1 cellular context compared by ENCODE assay signal in the genomic region with DNA sequence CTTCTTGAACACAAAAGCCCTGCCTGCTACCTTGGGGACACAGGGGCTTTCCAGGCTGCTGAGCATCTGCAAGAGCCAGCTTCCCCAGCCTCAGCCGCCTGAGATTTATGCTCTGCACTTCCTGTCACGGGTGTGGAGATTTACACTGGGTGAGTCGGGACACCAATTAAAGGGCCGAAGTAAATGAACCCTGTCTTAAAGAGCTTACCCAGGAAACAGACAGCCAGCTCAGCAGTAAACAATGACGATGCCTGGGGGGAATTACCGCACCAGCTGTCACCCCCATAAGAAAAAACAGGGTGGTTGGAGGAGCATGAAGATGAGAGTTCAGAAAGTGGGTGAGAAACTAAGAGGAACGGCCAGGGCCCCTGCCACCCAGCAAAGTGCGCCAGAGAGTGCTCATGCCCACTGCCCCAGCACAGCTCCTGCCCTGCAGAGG.
TF ChIP-seq lines count a peak whose summit lies in the region.

No MANE protein-coding gene starts in this region.

TF ChIP-seq in GM12878, 131 proteins besides CTCF, POLR2A, EP300 and RAD21 (continued from another document):
- TF ChIP-seq, protein P1, sequence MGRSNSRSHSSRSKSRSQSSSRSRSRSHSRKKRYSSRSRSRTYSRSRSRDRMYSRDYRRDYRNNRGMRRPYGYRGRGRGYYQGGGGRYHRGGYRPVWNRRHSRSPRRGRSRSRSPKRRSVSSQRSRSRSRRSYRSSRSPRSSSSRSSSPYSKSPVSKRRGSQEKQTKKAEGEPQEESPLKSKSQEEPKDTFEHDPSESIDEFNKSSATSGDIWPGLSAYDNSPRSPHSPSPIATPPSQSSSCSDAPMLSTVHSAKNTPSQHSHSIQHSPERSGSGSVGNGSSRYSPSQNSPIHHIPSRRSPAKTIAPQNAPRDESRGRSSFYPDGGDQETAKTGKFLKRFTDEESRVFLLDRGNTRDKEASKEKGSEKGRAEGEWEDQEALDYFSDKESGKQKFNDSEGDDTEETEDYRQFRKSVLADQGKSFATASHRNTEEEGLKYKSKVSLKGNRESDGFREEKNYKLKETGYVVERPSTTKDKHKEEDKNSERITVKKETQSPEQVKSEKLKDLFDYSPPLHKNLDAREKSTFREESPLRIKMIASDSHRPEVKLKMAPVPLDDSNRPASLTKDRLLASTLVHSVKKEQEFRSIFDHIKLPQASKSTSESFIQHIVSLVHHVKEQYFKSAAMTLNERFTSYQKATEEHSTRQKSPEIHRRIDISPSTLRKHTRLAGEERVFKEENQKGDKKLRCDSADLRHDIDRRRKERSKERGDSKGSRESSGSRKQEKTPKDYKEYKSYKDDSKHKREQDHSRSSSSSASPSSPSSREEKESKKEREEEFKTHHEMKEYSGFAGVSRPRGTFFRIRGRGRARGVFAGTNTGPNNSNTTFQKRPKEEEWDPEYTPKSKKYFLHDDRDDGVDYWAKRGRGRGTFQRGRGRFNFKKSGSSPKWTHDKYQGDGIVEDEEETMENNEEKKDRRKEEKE (IDR thresholded peaks at IDR 0.05), result no peak
- TF ChIP-seq, protein P2, sequence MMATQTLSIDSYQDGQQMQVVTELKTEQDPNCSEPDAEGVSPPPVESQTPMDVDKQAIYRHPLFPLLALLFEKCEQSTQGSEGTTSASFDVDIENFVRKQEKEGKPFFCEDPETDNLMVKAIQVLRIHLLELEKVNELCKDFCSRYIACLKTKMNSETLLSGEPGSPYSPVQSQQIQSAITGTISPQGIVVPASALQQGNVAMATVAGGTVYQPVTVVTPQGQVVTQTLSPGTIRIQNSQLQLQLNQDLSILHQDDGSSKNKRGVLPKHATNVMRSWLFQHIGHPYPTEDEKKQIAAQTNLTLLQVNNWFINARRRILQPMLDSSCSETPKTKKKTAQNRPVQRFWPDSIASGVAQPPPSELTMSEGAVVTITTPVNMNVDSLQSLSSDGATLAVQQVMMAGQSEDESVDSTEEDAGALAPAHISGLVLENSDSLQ (IDR thresholded peaks at IDR 0.05), result peak; percentile 75
- TF ChIP-seq CEBPB (IDR thresholded peaks at IDR 0.05; ENCODE audit: borderline replicate concordance in 1 of 2, low read depth in 2 of 2, low read length in 2 of 2) (no peak), NR2C1 (IDR thresholded peaks at IDR 0.05) (no peak), POLR2AphosphoS5 (IDR thresholded peaks at IDR 0.05; ENCODE audit: low read length) (no peak), PAX8 (IDR thresholded peaks at IDR 0.05) (no peak), TARDBP (IDR thresholded peaks at IDR 0.05; ENCODE audit: borderline replicate concordance) (no peak), BHLHE40 (IDR thresholded peaks at IDR 0.05; ENCODE audit: borderline replicate concordance in 1 of 2, low read depth in 2 of 2, low read length in 1 of 2) (peak; percentile 81 to 83), MTA2 (IDR thresholded peaks at IDR 0.05; ENCODE audit: low read depth) (peak; percentile 69), CHD2 (IDR thresholded peaks at IDR 0.05; ENCODE audit: borderline replicate concordance, low read depth, low read length) (peak; percentile 35; the same call in 1 of the 2 replicates), HCFC1 (IDR thresholded peaks at IDR 0.05; ENCODE audit: low read length) (no peak), HDGF (IDR thresholded peaks at IDR 0.05) (no peak), BMI1 (IDR thresholded peaks at IDR 0.05; ENCODE audit: borderline replicate concordance) (no peak), KAT2A (conservative IDR thresholded peaks at IDR 0.05; ENCODE audit: control insufficient read depth, low read depth, low read length) (no peak), PAX5 (IDR thresholded peaks at IDR 0.05; ENCODE audit: borderline replicate concordance, low read depth, low read length) (0 out of 2 replicates have a peak, but pooled peaks have one; percentile 49), SPI1 (IDR thresholded peaks at IDR 0.05; ENCODE audit: borderline replicate concordance, insufficient read depth, low read depth, low read length) (peak; percentile 55; the same call in 1 of the 2 replicates), ATF7 (IDR thresholded peaks at IDR 0.05; ENCODE audit: low read depth) (peak; percentile 79), CBFB (IDR thresholded peaks at IDR 0.05; ENCODE audit: low read depth) (no peak), MEF2B (IDR thresholded peaks at IDR 0.05; ENCODE audit: partially characterized antibody, poor library complexity, severe bottlenecking) (peak; percentile 15), ZZZ3 (IDR thresholded peaks at IDR 0.05; ENCODE audit: control insufficient read depth, insufficient read length, low read depth) (no peak), SUZ12 (IDR thresholded peaks at IDR 0.05; ENCODE audit: unreplicated experiment) (no peak), TAF1 (IDR thresholded peaks at IDR 0.05; ENCODE audit: borderline replicate concordance, low read depth, low read length) (no peak), ASH2L (IDR thresholded peaks at IDR 0.05; ENCODE audit: borderline replicate concordance, low read depth) (no peak), NBN (IDR thresholded peaks at IDR 0.05) (peak; percentile 69; the same call in 1 of the 2 replicates)
- TF ChIP-seq, protein P3, sequence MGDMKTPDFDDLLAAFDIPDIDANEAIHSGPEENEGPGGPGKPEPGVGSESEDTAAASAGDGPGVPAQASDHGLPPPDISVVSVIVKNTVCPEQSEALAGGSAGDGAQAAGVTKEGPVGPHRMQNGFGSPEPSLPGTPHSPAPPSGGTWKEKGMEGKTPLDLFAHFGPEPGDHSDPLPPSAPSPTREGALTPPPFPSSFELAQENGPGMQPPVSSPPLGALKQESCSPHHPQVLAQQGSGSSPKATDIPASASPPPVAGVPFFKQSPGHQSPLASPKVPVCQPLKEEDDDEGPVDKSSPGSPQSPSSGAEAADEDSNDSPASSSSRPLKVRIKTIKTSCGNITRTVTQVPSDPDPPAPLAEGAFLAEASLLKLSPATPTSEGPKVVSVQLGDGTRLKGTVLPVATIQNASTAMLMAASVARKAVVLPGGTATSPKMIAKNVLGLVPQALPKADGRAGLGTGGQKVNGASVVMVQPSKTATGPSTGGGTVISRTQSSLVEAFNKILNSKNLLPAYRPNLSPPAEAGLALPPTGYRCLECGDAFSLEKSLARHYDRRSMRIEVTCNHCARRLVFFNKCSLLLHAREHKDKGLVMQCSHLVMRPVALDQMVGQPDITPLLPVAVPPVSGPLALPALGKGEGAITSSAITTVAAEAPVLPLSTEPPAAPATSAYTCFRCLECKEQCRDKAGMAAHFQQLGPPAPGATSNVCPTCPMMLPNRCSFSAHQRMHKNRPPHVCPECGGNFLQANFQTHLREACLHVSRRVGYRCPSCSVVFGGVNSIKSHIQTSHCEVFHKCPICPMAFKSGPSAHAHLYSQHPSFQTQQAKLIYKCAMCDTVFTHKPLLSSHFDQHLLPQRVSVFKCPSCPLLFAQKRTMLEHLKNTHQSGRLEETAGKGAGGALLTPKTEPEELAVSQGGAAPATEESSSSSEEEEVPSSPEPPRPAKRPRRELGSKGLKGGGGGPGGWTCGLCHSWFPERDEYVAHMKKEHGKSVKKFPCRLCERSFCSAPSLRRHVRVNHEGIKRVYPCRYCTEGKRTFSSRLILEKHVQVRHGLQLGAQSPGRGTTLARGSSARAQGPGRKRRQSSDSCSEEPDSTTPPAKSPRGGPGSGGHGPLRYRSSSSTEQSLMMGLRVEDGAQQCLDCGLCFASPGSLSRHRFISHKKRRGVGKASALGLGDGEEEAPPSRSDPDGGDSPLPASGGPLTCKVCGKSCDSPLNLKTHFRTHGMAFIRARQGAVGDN (IDR thresholded peaks at IDR 0.05), result peak; percentile 74
- TF ChIP-seq, protein P4, sequence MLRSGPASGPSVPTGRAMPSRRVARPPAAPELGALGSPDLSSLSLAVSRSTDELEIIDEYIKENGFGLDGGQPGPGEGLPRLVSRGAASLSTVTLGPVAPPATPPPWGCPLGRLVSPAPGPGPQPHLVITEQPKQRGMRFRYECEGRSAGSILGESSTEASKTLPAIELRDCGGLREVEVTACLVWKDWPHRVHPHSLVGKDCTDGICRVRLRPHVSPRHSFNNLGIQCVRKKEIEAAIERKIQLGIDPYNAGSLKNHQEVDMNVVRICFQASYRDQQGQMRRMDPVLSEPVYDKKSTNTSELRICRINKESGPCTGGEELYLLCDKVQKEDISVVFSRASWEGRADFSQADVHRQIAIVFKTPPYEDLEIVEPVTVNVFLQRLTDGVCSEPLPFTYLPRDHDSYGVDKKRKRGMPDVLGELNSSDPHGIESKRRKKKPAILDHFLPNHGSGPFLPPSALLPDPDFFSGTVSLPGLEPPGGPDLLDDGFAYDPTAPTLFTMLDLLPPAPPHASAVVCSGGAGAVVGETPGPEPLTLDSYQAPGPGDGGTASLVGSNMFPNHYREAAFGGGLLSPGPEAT (IDR thresholded peaks at IDR 0.05; ENCODE audit: low read depth), result peak; percentile 87
- TF ChIP-seq, protein P5, sequence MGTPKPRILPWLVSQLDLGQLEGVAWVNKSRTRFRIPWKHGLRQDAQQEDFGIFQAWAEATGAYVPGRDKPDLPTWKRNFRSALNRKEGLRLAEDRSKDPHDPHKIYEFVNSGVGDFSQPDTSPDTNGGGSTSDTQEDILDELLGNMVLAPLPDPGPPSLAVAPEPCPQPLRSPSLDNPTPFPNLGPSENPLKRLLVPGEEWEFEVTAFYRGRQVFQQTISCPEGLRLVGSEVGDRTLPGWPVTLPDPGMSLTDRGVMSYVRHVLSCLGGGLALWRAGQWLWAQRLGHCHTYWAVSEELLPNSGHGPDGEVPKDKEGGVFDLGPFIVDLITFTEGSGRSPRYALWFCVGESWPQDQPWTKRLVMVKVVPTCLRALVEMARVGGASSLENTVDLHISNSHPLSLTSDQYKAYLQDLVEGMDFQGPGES (IDR thresholded peaks at IDR 0.05), result no peak
- TF ChIP-seq, protein P6, sequence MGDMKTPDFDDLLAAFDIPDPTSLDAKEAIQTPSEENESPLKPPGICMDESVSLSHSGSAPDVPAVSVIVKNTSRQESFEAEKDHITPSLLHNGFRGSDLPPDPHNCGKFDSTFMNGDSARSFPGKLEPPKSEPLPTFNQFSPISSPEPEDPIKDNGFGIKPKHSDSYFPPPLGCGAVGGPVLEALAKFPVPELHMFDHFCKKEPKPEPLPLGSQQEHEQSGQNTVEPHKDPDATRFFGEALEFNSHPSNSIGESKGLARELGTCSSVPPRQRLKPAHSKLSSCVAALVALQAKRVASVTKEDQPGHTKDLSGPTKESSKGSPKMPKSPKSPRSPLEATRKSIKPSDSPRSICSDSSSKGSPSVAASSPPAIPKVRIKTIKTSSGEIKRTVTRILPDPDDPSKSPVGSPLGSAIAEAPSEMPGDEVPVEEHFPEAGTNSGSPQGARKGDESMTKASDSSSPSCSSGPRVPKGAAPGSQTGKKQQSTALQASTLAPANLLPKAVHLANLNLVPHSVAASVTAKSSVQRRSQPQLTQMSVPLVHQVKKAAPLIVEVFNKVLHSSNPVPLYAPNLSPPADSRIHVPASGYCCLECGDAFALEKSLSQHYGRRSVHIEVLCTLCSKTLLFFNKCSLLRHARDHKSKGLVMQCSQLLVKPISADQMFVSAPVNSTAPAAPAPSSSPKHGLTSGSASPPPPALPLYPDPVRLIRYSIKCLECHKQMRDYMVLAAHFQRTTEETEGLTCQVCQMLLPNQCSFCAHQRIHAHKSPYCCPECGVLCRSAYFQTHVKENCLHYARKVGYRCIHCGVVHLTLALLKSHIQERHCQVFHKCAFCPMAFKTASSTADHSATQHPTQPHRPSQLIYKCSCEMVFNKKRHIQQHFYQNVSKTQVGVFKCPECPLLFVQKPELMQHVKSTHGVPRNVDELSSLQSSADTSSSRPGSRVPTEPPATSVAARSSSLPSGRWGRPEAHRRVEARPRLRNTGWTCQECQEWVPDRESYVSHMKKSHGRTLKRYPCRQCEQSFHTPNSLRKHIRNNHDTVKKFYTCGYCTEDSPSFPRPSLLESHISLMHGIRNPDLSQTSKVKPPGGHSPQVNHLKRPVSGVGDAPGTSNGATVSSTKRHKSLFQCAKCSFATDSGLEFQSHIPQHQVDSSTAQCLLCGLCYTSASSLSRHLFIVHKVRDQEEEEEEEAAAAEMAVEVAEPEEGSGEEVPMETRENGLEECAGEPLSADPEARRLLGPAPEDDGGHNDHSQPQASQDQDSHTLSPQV (IDR thresholded peaks at IDR 0.05), result no peak
- TF ChIP-seq, protein P7, sequence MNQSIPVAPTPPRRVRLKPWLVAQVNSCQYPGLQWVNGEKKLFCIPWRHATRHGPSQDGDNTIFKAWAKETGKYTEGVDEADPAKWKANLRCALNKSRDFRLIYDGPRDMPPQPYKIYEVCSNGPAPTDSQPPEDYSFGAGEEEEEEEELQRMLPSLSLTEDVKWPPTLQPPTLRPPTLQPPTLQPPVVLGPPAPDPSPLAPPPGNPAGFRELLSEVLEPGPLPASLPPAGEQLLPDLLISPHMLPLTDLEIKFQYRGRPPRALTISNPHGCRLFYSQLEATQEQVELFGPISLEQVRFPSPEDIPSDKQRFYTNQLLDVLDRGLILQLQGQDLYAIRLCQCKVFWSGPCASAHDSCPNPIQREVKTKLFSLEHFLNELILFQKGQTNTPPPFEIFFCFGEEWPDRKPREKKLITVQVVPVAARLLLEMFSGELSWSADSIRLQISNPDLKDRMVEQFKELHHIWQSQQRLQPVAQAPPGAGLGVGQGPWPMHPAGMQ (IDR thresholded peaks at IDR 0.05; ENCODE audit: borderline replicate concordance), result no peak
- TF ChIP-seq, protein P8, sequence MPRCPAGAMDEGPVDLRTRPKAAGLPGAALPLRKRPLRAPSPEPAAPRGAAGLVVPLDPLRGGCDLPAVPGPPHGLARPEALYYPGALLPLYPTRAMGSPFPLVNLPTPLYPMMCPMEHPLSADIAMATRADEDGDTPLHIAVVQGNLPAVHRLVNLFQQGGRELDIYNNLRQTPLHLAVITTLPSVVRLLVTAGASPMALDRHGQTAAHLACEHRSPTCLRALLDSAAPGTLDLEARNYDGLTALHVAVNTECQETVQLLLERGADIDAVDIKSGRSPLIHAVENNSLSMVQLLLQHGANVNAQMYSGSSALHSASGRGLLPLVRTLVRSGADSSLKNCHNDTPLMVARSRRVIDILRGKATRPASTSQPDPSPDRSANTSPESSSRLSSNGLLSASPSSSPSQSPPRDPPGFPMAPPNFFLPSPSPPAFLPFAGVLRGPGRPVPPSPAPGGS (IDR thresholded peaks at IDR 0.05; ENCODE audit: borderline replicate concordance, insufficient read depth, low read depth, low read length, poor library complexity, severe bottlenecking), result no peak
